In genomic region chr9:34732478-34732877, GRCh38 we compare ENCODE assay signal across 37 cellular contexts. TPM values are rescaled to one million over a fixed set of nuclear protein-coding genes. Genes with fewer than 3 reads are reported as not detected.
"Had no signal": no experiment of that assay in that cellular context is flagged by ENCODE, and none has a peak within 500 bp of the region (broad histone marks: within the 10 kb centered on the region; RNA-seq: fewer than 3 reads in every experiment).

No MANE protein-coding gene starts in this region.

- ATAC-seq: activated naive CD4-positive, alpha-beta T cell treated with anti-CD3 and anti-CD28 coated beads, Interleukin-2, amount 50 U/mL, for 72 hours; activated naive CD8-positive, alpha-beta T cell treated with anti-CD3 and anti-CD28 coated beads, Interleukin-2, amount 50 U/mL, for 24 hours; activated T-cell treated with anti-CD3 and anti-CD28 coated beads, Interleukin-2, amount 50 U/mL, for 4 hours; activated T-cell treated with anti-CD3 and anti-CD28 coated beads, Interleukin-2, amount 50 U/mL, for 72 hours; activated T-helper 17 cell treated with anti-CD3 and anti-CD28 coated beads, Interleukin-2, amount 50 U/mL, for 72 hours had no signal

- H3K4me3 ChIP-seq: adrenal gland, ascending aorta, cardiac muscle cell had no signal

- H3K27ac ChIP-seq: adrenal gland, ascending aorta, brain microvascular endothelial cell, cardiac muscle cell had no signal

- H3K4me1 ChIP-seq: adrenal gland, ascending aorta had no signal

- H3K36me3 ChIP-seq: adrenal gland, ascending aorta, brain microvascular endothelial cell, cardiac muscle cell had no signal

- FAIRE-seq: astrocyte, bronchial epithelial cell had no signal

- DNase-seq: activated effector memory CD4-positive, alpha-beta T cell treated with anti-CD3 and anti-CD28 coated beads, Interleukin-2, amount 50 U/mL, for 16 hours; activated effector memory CD4-positive, alpha-beta T cell treated with Interleukin-2 at 50 U/mL for 16 hours; activated gamma-delta T cell; activated gamma-delta T cell treated with Interleukin-2 at 50 U/mL for 16 hours; activated naive CD4-positive, alpha-beta T cell; activated naive CD4-positive, alpha-beta T cell treated with anti-CD3 and anti-CD28 coated beads for 36 hours; activated naive CD4-positive, alpha-beta T cell treated with anti-CD3 and anti-CD28 coated beads, Interleukin-2, amount 10 ng/mL, durations not matched to agents 7 days and 5 days; activated naive CD4-positive, alpha-beta T cell treated with anti-CD3 and anti-CD28 coated beads, Interleukin-2, amount 50 U/mL, for 16 hours; activated naive CD4-positive, alpha-beta T cell treated with Interleukin-2 at 50 U/mL for 16 hours; activated naive CD8-positive, alpha-beta T cell treated with anti-CD3 and anti-CD28 coated beads for 36 hours; activated naive CD8-positive, alpha-beta T cell treated with anti-CD3 and anti-CD28 coated beads, Interleukin-2, amount 10 ng/mL, durations not matched to agents 7 days and 5 days; activated naive CD8-positive, alpha-beta T cell treated with anti-CD3 and anti-CD28 coated beads, Interleukin-2, amount 50 U/mL, for 24 hours; activated T-cell treated with anti-CD3 and anti-CD28 coated beads for 4 hours; activated T-cell treated with anti-CD3 and anti-CD28 coated beads, Interleukin-2, amount 50 U/mL, for 1 hour; activated T-cell treated with anti-CD3 and anti-CD28 coated beads, Interleukin-2, amount 50 U/mL, for 24 hours; activated T-cell treated with anti-CD3 and anti-CD28 coated beads, Interleukin-2, amount 50 U/mL, for 4 hours; activated T-cell treated with anti-CD3 and anti-CD28 coated beads, Interleukin-2, amount 50 U/mL, for 48 hours; activated T-cell treated with anti-CD3 and anti-CD28 coated beads, Interleukin-2, amount 50 U/mL, for 72 hours; adrenal gland; amniotic stem cell; amygdala; anterior cingulate cortex; aorta; brain microvascular endothelial cell; caudate nucleus; central memory CD4-positive, alpha-beta T cell; cerebellar nuclear complex had no signal

- H3K9me3 ChIP-seq: adrenal gland, ascending aorta had no signal

- H3K27me3 ChIP-seq: adrenal gland, ascending aorta, brain microvascular endothelial cell, cardiac muscle cell had no signal

RNA-seq across cellular contexts. Expression of gene CCL21, which starts 22.5 kb away (rescaled TPM):
- total RNA-seq: activated naive CD4-positive, alpha-beta T cell treated with anti-CD3 and anti-CD28 coated beads for 36 hours; activated naive CD4-positive, alpha-beta T cell treated with anti-CD3 and anti-CD28 coated beads, Interleukin-2, amount 50 U/mL, for 72 hours; activated naive CD8-positive, alpha-beta T cell treated with anti-CD3 and anti-CD28 coated beads for 36 hours; activated naive CD8-positive, alpha-beta T cell treated with anti-CD3 and anti-CD28 coated beads, Interleukin-2, amount 10 ng/mL, durations not matched to agents 7 days and 5 days; activated T-cell treated with anti-CD3 and anti-CD28 coated beads, Interleukin-2, amount 50 U/mL, for 4 hours; activated T-cell treated with anti-CD3 and anti-CD28 coated beads, Interleukin-2, amount 50 U/mL, for 72 hours; activated T-helper 1 cell treated with anti-CD3 and anti-CD28 coated beads, Interleukin-12 subunit alpha, Interleukin-12 subunit beta, Interleukin-2, Interleukin-4 antibody, amounts not matched to agents 30 ng/mL and 10 ng/mL and 1 ng/mL, durations not matched to agents 14 hours and 24 hours and 36 hours; activated T-helper 17 cell treated with anti-CD3 and anti-CD28 coated beads, Interleukin-2, amount 50 U/mL, for 72 hours; activated T-helper 2 cell treated with anti-CD3 and anti-CD28 coated beads, Interferon-gamma antibody, Interleukin-2, Interleukin-4, amounts not matched to agents 10 μg/mL and 5 μg/mL and 100 μg/mL, durations not matched to agents 14 hours and 24 hours and 36 hours; astrocyte; bronchial epithelial cell; cerebellum; chondrocyte had no signal

RNA-seq across cellular contexts. Expression of gene CCL19, which starts 41.4 kb away (rescaled TPM):
- total RNA-seq: activated naive CD4-positive, alpha-beta T cell treated with anti-CD3 and anti-CD28 coated beads for 36 hours; activated naive CD4-positive, alpha-beta T cell treated with anti-CD3 and anti-CD28 coated beads, Interleukin-2, amount 50 U/mL, for 72 hours; activated naive CD8-positive, alpha-beta T cell treated with anti-CD3 and anti-CD28 coated beads for 36 hours; activated naive CD8-positive, alpha-beta T cell treated with anti-CD3 and anti-CD28 coated beads, Interleukin-2, amount 10 ng/mL, durations not matched to agents 7 days and 5 days; activated T-cell treated with anti-CD3 and anti-CD28 coated beads, Interleukin-2, amount 50 U/mL, for 72 hours; activated T-helper 1 cell treated with anti-CD3 and anti-CD28 coated beads, Interleukin-12 subunit alpha, Interleukin-12 subunit beta, Interleukin-2, Interleukin-4 antibody, amounts not matched to agents 30 ng/mL and 10 ng/mL and 1 ng/mL, durations not matched to agents 14 hours and 24 hours and 36 hours; activated T-helper 17 cell treated with anti-CD3 and anti-CD28 coated beads, Interleukin-2, amount 50 U/mL, for 72 hours; activated T-helper 2 cell treated with anti-CD3 and anti-CD28 coated beads, Interferon-gamma antibody, Interleukin-2, Interleukin-4, amounts not matched to agents 10 μg/mL and 5 μg/mL and 100 μg/mL, durations not matched to agents 14 hours and 24 hours and 36 hours; astrocyte; bronchial epithelial cell; cardiac muscle cell; cerebellum; chondrocyte had no signal
- polyA plus RNA-seq: cardiac muscle cell had no signal
